In genomic region chr1:59473813-59474212, GRCh38 we compare ENCODE assay signal across 24 cellular contexts.
"Had no signal": no experiment of that assay in that cellular context is flagged by ENCODE, and none has a peak within 500 bp of the region (broad histone marks: within the 10 kb centered on the region; RNA-seq: fewer than 3 reads in every experiment).

No MANE protein-coding gene starts in this region.

- H3K27ac ChIP-seq: coronary artery, esophagus muscularis mucosa, foreskin keratinocyte, heart right ventricle, left ventricle myocardium inferior, lower lobe of right lung, neutrophil, pancreas, right lobe of liver, stomach, thyroid gland, vagina had no signal

- ATAC-seq: foreskin keratinocyte; heart right ventricle; left cardiac atrium; lower lobe of right lung; natural killer cell treated with Interleukin-12 subunit alpha and Interleukin-12 subunit beta and Interleukin-15 and Interleukin-18, amount 100 ng/mL, for 72 hours; right lobe of liver; stimulated activated memory B cell treated with anti-CD40 and anti-IgM and Interleukin-4, amounts not matched to agents 10 μg/mL and 1 μg/mL and 100 μg/mL, for 72 hours had no signal

- DNase-seq: dermis blood vessel endothelial cell; effector memory CD4-positive, alpha-beta T cell; foreskin keratinocyte; glutamatergic neuron; heart right ventricle; hippocampal formation; left cardiac atrium; left ventricle myocardium inferior; lower lobe of right lung; naive B cell; pancreas; right lobe of liver; stimulated activated CD4-positive, alpha-beta T cell treated with anti-CD3 and anti-CD28 coated beads, Interleukin-2, amount 100 ng/mL, for 24 hours; stimulated activated CD4-positive, alpha-beta T cell treated with anti-CD3 and anti-CD28 coated beads, Interleukin-4, amount 100 ng/mL, for 24 hours; stomach; thyroid gland; trophoblast cell had no signal

- H3K27me3 ChIP-seq: esophagus muscularis mucosa, foreskin keratinocyte, heart right ventricle, neutrophil, pancreas, right lobe of liver, stomach, thyroid gland, vagina had no signal

- H3K27me3 Mint-ChIP-seq: naive B cell; natural killer cell treated with Interleukin-12 subunit alpha and Interleukin-12 subunit beta and Interleukin-15 and Interleukin-18, amount 100 ng/mL, for 72 hours; stimulated activated memory B cell treated with anti-CD40 and anti-IgM and Interleukin-4, amounts not matched to agents 10 μg/mL and 1 μg/mL and 100 μg/mL, for 72 hours had no signal

- H3K36me3 ChIP-seq: esophagus muscularis mucosa, heart right ventricle, left ventricle myocardium inferior, lower lobe of right lung, neutrophil, pancreas, right lobe of liver, stomach, thyroid gland, vagina had no signal

- H3K4me1 ChIP-seq: esophagus muscularis mucosa, lower lobe of right lung, pancreas, thyroid gland, vagina had no signal

- H3K4me3 ChIP-seq: coronary artery, esophagus muscularis mucosa, heart right ventricle, left ventricle myocardium inferior, lower lobe of right lung, pancreas, right lobe of liver, stomach, thyroid gland, vagina had no signal

- H3K4me1 Mint-ChIP-seq: naive B cell; stimulated activated memory B cell treated with anti-CD40 and anti-IgM and Interleukin-4, amounts not matched to agents 10 μg/mL and 1 μg/mL and 100 μg/mL, for 72 hours had no signal

- H3K9me3 ChIP-seq: lower lobe of right lung, neutrophil, pancreas, right lobe of liver, thyroid gland, vagina had no signal

- H3K27ac Mint-ChIP-seq: naive B cell; natural killer cell treated with Interleukin-12 subunit alpha and Interleukin-12 subunit beta and Interleukin-15 and Interleukin-18, amount 100 ng/mL, for 72 hours; stimulated activated memory B cell treated with anti-CD40 and anti-IgM and Interleukin-4, amounts not matched to agents 10 μg/mL and 1 μg/mL and 100 μg/mL, for 72 hours had no signal

- H3K4me3 Mint-ChIP-seq: naive B cell; natural killer cell treated with Interleukin-12 subunit alpha and Interleukin-12 subunit beta and Interleukin-15 and Interleukin-18, amount 100 ng/mL, for 72 hours; neural crest cell; stimulated activated memory B cell treated with anti-CD40 and anti-IgM and Interleukin-4, amounts not matched to agents 10 μg/mL and 1 μg/mL and 100 μg/mL, for 72 hours had no signal
